1 cellular context compared by ENCODE assay signal in the genomic region with DNA sequence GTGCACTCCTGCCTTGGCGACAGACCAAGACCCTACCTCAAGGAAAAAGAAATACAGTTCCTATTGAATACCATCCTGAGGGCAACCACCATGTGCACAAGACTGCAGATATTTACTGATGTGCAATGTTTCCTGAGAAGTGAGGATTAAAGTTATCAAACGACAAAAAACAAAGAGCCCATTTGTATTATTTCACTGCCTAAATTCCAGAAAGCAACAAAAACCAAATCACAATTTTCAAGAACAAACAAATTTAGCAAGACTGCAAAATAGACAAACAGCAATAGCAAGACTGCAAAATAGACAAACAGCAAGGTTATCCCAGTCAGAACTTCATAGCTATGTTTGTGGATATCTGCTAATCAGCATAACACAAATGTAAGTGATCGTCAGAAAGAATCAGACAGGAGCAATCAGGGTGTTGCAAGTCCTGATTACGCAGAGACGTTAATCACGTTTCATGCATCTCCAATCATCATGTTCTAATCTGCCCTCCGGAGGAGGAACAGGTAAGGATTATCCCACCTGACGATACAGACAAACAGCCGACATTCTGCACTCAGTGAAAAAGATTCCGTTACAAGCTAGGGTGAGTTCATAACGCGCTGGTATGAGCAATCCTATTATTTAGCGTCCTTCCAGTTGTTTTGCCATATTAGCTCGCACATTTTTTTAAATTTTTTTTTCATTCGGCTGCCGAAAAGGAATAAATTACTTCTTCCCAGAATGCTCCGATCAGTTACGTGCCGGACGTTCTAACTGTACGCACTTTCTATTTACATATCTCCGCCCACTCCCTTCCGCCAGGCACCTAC.
A peak's percentile ranks its signal among the peaks of the same experiment; 100 is the strongest.
TF ChIP-seq lines count a peak whose summit lies in the region.

No MANE protein-coding gene starts in this region.

TF ChIP-seq in HEK293, 187 proteins besides CTCF, POLR2A, EP300 and RAD21 (continues in another document):
- no peak for TF ChIP-seq ZNF426 (tag by site-specific recombination; IDR thresholded peaks at IDR 0.05)
- TF ChIP-seq ZNF280C (tag by site-specific recombination; IDR thresholded peaks at IDR 0.05), result no peak
- TF ChIP-seq PRDM1 (tag by site-specific recombination; IDR thresholded peaks at IDR 0.05), result peak; percentile 68
- no peak for TF ChIP-seq ZNF155 (tag by site-specific recombination; IDR thresholded peaks at IDR 0.05)
- TF ChIP-seq ZNF624 (tag by site-specific recombination; IDR thresholded peaks at IDR 0.05), result no peak; the same call in 1 of the 2 replicates
- TF ChIP-seq ZBTB20 (tag by site-specific recombination; IDR thresholded peaks at IDR 0.05), result peak; percentile 93
- no peak for TF ChIP-seq ZNF473 (tag by site-specific recombination; IDR thresholded peaks at IDR 0.05)
- peak; percentile 78; the same call in 1 of the 2 replicates for TF ChIP-seq ZNF362 (tag by site-specific recombination; IDR thresholded peaks at IDR 0.05)
- TF ChIP-seq ZNF626 (tag by site-specific recombination; IDR thresholded peaks at IDR 0.05), result no peak
- no peak for TF ChIP-seq ZNF132 (tag by site-specific recombination; IDR thresholded peaks at IDR 0.05; ENCODE audit: borderline replicate concordance)
- peak; percentile 56 for TF ChIP-seq ATF2 (tag by site-specific recombination; IDR thresholded peaks at IDR 0.05; ENCODE audit: low read depth)
- no peak for TF ChIP-seq ZNF510 (tag by site-specific recombination; IDR thresholded peaks at IDR 0.05; ENCODE audit: insufficient replicate concordance)
- 0 out of 2 replicates have a peak, but pooled peaks have one; percentile 56 for TF ChIP-seq ZNF837 (tag by site-specific recombination; IDR thresholded peaks at IDR 0.05)
- no peak for TF ChIP-seq ZNF658 (tag by site-specific recombination; IDR thresholded peaks at IDR 0.05)
- peak; percentile 69; the same call in 1 of the 2 replicates for TF ChIP-seq ZNF404 (tag by site-specific recombination; IDR thresholded peaks at IDR 0.05)
- TF ChIP-seq, protein P1, sequence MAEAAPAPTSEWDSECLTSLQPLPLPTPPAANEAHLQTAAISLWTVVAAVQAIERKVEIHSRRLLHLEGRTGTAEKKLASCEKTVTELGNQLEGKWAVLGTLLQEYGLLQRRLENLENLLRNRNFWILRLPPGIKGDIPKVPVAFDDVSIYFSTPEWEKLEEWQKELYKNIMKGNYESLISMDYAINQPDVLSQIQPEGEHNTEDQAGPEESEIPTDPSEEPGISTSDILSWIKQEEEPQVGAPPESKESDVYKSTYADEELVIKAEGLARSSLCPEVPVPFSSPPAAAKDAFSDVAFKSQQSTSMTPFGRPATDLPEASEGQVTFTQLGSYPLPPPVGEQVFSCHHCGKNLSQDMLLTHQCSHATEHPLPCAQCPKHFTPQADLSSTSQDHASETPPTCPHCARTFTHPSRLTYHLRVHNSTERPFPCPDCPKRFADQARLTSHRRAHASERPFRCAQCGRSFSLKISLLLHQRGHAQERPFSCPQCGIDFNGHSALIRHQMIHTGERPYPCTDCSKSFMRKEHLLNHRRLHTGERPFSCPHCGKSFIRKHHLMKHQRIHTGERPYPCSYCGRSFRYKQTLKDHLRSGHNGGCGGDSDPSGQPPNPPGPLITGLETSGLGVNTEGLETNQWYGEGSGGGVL (tag by site-specific recombination; IDR thresholded peaks at IDR 0.05), result no peak
- TF ChIP-seq KLF7 (tag by site-specific recombination; IDR thresholded peaks at IDR 0.05; ENCODE audit: borderline replicate concordance), result peak; percentile 61; the same call in 1 of the 2 replicates
- TF ChIP-seq ZNF341 (tag by site-specific recombination; IDR thresholded peaks at IDR 0.05; ENCODE audit: low read depth), result no peak
- no peak for TF ChIP-seq ZNF544 (tag by site-specific recombination; IDR thresholded peaks at IDR 0.05)
- TF ChIP-seq PRDM4 (tag by site-specific recombination; IDR thresholded peaks at IDR 0.05), result peak; percentile 71
- peak; percentile 85 for TF ChIP-seq KLF8 (tag by site-specific recombination; IDR thresholded peaks at IDR 0.05)
- TF ChIP-seq ZFP37 (tag by site-specific recombination; IDR thresholded peaks at IDR 0.05), result peak; percentile 88
- no peak for TF ChIP-seq ZNF549 (tag by site-specific recombination; IDR thresholded peaks at IDR 0.05)
- no peak for TF ChIP-seq ZNF416 (tag by site-specific recombination; IDR thresholded peaks at IDR 0.05)
- TF ChIP-seq ZNF521 (tag by site-specific recombination; IDR thresholded peaks at IDR 0.05), result no peak
- no peak for TF ChIP-seq ZNF292 (tag by site-specific recombination; IDR thresholded peaks at IDR 0.05; ENCODE audit: borderline replicate concordance, low read depth)
- TF ChIP-seq, protein P2, sequence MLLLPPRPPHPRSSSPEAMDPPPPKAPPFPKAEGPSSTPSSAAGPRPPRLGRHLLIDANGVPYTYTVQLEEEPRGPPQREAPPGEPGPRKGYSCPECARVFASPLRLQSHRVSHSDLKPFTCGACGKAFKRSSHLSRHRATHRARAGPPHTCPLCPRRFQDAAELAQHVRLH (tag by site-specific recombination; IDR thresholded peaks at IDR 0.05), result peak; percentile 92
- TF ChIP-seq ZNF621 (tag by site-specific recombination; IDR thresholded peaks at IDR 0.05), result no peak
- TF ChIP-seq, protein P3, sequence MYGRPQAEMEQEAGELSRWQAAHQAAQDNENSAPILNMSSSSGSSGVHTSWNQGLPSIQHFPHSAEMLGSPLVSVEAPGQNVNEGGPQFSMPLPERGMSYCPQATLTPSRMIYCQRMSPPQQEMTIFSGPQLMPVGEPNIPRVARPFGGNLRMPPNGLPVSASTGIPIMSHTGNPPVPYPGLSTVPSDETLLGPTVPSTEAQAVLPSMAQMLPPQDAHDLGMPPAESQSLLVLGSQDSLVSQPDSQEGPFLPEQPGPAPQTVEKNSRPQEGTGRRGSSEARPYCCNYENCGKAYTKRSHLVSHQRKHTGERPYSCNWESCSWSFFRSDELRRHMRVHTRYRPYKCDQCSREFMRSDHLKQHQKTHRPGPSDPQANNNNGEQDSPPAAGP (tag by site-specific recombination; IDR thresholded peaks at IDR 0.05), result peak; percentile 83
- TF ChIP-seq KLF1 (tag by site-specific recombination; IDR thresholded peaks at IDR 0.05), result peak; percentile 48; the same call in 1 of the 2 replicates
- TF ChIP-seq ZNF792 (tag by site-specific recombination; IDR thresholded peaks at IDR 0.05), result no peak
- TF ChIP-seq, protein P4, sequence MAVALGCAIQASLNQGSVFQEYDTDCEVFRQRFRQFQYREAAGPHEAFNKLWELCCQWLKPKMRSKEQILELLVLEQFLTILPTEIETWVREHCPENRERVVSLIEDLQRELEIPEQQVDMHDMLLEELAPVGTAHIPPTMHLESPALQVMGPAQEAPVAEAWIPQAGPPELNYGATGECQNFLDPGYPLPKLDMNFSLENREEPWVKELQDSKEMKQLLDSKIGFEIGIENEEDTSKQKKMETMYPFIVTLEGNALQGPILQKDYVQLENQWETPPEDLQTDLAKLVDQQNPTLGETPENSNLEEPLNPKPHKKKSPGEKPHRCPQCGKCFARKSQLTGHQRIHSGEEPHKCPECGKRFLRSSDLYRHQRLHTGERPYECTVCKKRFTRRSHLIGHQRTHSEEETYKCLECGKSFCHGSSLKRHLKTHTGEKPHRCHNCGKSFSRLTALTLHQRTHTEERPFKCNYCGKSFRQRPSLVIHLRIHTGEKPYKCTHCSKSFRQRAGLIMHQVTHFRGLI (tag by site-specific recombination; IDR thresholded peaks at IDR 0.05), result no peak
- TF ChIP-seq ZNF660 (tag by site-specific recombination; IDR thresholded peaks at IDR 0.05), result peak; percentile 83
- TF ChIP-seq ZNF394 (tag by site-specific recombination; IDR thresholded peaks at IDR 0.05; ENCODE audit: borderline replicate concordance), result peak; percentile 87; the same call in 1 of the 2 replicates
- no peak for TF ChIP-seq ZNF48 (tag by site-specific recombination; IDR thresholded peaks at IDR 0.05)
- peak; percentile 68 for TF ChIP-seq ZNF146 (tag by site-specific recombination; IDR thresholded peaks at IDR 0.05)
- TF ChIP-seq ZBTB10 (tag by site-specific recombination; IDR thresholded peaks at IDR 0.05), result peak; percentile 39; the same call in 1 of the 2 replicates
- peak; percentile 97 for TF ChIP-seq ZNF600 (tag by site-specific recombination; IDR thresholded peaks at IDR 0.05)
- 0 out of 2 replicates have a peak, but pooled peaks have one; percentile 34 for TF ChIP-seq ZNF596 (tag by site-specific recombination; IDR thresholded peaks at IDR 0.05)
- TF ChIP-seq ZSCAN5A (tag by site-specific recombination; IDR thresholded peaks at IDR 0.05), result peak; percentile 87; the same call in 1 of the 2 replicates
- TF ChIP-seq ZBTB8A (tag by site-specific recombination; IDR thresholded peaks at IDR 0.05), result peak; percentile 66
- TF ChIP-seq SP7 (tag by site-specific recombination; IDR thresholded peaks at IDR 0.05), result peak; percentile 93
- TF ChIP-seq ZNF354C (tag by site-specific recombination; IDR thresholded peaks at IDR 0.05; ENCODE audit: borderline replicate concordance, low read depth), result no peak
